1 cellular context compared by ENCODE assay signal in the genomic region with DNA sequence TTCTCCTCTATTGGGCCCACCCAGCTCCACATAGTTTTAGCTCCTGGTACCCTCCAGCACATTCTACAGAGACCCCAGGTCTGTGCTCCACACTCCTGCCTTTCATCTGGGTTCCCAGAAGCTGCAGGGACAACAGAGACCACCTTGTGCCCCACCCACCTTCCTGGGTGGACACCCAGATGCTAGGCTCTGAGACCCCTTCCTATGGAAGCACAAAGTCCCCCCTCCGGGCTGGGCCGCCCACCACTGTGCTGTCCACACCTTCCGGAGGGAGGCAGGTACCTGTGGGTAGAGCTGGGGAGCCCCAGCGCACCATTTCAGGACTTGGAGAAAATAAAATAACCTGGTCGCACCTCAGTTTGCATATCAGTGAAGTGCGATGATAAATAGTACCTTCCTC.
TF ChIP-seq lines count a peak whose summit lies in the region.

No MANE protein-coding gene starts in this region.

TF ChIP-seq in H1, 55 proteins besides CTCF, POLR2A, EP300 and RAD21:
- TF ChIP-seq MAFK (IDR thresholded peaks at IDR 0.05; ENCODE audit: low read depth, low read length) (no peak), SIRT6 (IDR thresholded peaks at IDR 0.05; ENCODE audit: low read length) (no peak), EZH2 (IDR thresholded peaks at IDR 0.05; ENCODE audit: low read depth, low read length, severe bottlenecking) (no peak), SP4 (IDR thresholded peaks at IDR 0.05; ENCODE audit: low read length) (no peak), SRF (IDR thresholded peaks at IDR 0.05; ENCODE audit: low read depth, low read length) (no peak), SP1 (IDR thresholded peaks at IDR 0.05; ENCODE audit: low read depth, low read length) (no peak), NANOG (IDR thresholded peaks at IDR 0.05; ENCODE audit: insufficient read depth, low read depth, low read length, poor library complexity, severe bottlenecking) (no peak), HDAC6 (IDR thresholded peaks at IDR 0.05; ENCODE audit: low read depth, low read length) (no peak), CHD1 (IDR thresholded peaks at IDR 0.05; ENCODE audit: low read depth, low read length) (no peak), PHF8 (conservative IDR thresholded peaks at IDR 0.05; ENCODE audit: low read depth, low read length) (no peak)
